Comparison of ENCODE assay signal across 8 cellular contexts in genomic region chr16:25031132-25031440, GRCh38. TPM values are rescaled to one million over a fixed set of nuclear protein-coding genes. Genes with fewer than 3 reads are reported as not detected.
DNase-seq lines count a peak whose midpoint lies in the region; ATAC-seq, FAIRE-seq and TF ChIP-seq lines count a peak whose summit lies in the region.

No MANE protein-coding gene starts in this region.

- no peaks in the 10 kb centered on the region for H3K36me3 Mint-ChIP-seq in chondrocyte (ENCODE audit: low read depth)

- no peaks in the 10 kb centered on the region for H3K36me3 ChIP-seq in osteoblast (ENCODE audit: insufficient read depth, low read length)

- peak overlapping the region; percentile 95 for H3K4me3 Mint-ChIP-seq in chondrocyte (ENCODE audit: unreplicated experiment)

- ATAC-seq in HG03196 (IDR thresholded peaks at IDR 0.05; ENCODE audit: unreplicated experiment) (peak; percentile 2), HG02938 (IDR thresholded peaks at IDR 0.05; ENCODE audit: unreplicated experiment) (no peak)

- TF ChIP-seq CTCF in chondrocyte (IDR thresholded peaks at IDR 0.05) (no peak), osteoblast (IDR thresholded peaks at IDR 0.05; ENCODE audit: extremely low read depth, low read depth, low read length) (no peak)

- peak overlapping the region; percentile 58 for H3K4me3 ChIP-seq in osteoblast (ENCODE audit: insufficient read depth, low read length)

- H3K9me3 Mint-ChIP-seq in chondrocyte (ENCODE audit: low read depth), result no peaks in the 10 kb centered on the region

- H3K27ac Mint-ChIP-seq in chondrocyte (ENCODE audit: unreplicated experiment), result peak overlapping the region; percentile 81

- H3K9me3 ChIP-seq in osteoblast (ENCODE audit: low read depth, low read length), result no peaks in the 10 kb centered on the region

- H3K4me1 Mint-ChIP-seq in chondrocyte (ENCODE audit: low read depth), result peaks cover 33% of the 10 kb centered on the region

- H3K4me1 ChIP-seq in osteoblast (ENCODE audit: insufficient read depth, low read length), result peaks cover 36% of the 10 kb centered on the region

- H3K4me2 ChIP-seq in osteoblast (ENCODE audit: insufficient read depth, low read length), result peak overlapping the region; percentile 91

- H3K27ac ChIP-seq in osteoblast (ENCODE audit: low read depth, low read length), result no peak overlapping the region

- H3K27me3 Mint-ChIP-seq in chondrocyte (ENCODE audit: low read depth), result no peaks in the 10 kb centered on the region

- no peaks in the 10 kb centered on the region for H4K20me1 ChIP-seq in osteoblast (ENCODE audit: insufficient read depth, low read length)

- no peaks in the 10 kb centered on the region for H3K27me3 ChIP-seq in osteoblast (ENCODE audit: insufficient read depth, low read length)

- H2AFZ ChIP-seq in osteoblast (ENCODE audit: low read length), result peak overlapping the region; percentile 88

- DNase-seq in GM12892 (ENCODE audit: insufficient read length) (no peak), chondrocyte (ENCODE audit: low spot score) (no peak), osteoblast (ENCODE audit: insufficient read length, low spot score, missing footprints) (no peak), hepatic stellate cell (ENCODE audit: low spot score) (no peak), SHP77 (lab: John Stamatoyannopoulos, UW) (no peak), NCI-H1417 (lab: John Stamatoyannopoulos, UW) (no peak)

- FAIRE-seq in GM12892 (lab: Jason Lieb, UNC), result peak; percentile 91

- no peak for TF ChIP-seq POLR2A in GM12892 (IDR thresholded peaks at IDR 0.05; ENCODE audit: low read depth, low read length)

- H3K79me2 ChIP-seq in osteoblast (ENCODE audit: insufficient read depth, low read length), result peaks cover 12% of the 10 kb centered on the region

RNA-seq across cellular contexts. Expression of gene ARHGAP17, which starts 15.9 kb away (rescaled TPM):
- 77.6 TPM for polyA plus RNA-seq in GM12892 (2012; ENCODE audit: missing spikeins)
- total RNA-seq in chondrocyte (74.7 to 85.4 TPM (median 75.2 TPM) in 3 replicates), osteoblast (34.7 and 40.1 TPM in 2 replicates)
